16 cellular contexts compared by ENCODE assay signal in the genomic region with DNA sequence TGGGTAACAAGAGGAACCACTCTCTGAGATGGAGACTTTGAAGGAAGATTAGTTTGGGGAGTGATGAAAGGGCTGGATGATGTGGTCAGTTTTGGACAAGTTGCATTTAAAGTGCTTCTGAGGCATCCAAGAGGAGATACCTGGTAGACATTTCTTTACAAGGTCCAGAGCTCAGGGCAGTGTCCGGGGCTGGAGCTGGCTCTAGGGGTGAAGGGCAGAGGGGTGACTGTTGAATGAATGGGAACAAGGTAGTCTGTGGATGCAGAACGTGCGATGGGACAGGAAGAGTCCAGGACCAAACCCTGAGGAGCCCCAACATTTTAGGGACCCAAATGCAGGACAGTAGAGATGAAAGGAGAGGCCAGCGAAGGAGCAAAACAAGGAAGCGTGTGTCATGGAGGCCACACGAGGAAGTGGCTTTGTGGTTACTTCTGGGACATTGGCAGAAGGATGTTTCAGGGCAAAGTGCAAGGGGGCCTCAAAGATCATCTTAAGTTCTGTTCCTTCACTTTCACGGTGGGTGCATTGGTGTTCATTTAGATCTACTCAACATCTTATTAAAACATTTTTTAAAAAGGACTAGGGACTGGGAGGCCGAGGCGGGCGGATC. TPM values are rescaled to one million over a fixed set of nuclear protein-coding genes. Genes with fewer than 3 reads are reported as not detected.
DNase-seq lines count a peak whose midpoint lies in the region; ATAC-seq and TF ChIP-seq lines count a peak whose summit lies in the region.
"Had no signal": no experiment of that assay in that cellular context is flagged by ENCODE, and none has a peak within 500 bp of the region (broad histone marks: within the 10 kb centered on the region; RNA-seq: fewer than 3 reads in every experiment).

No MANE protein-coding gene starts in this region.

- peak; percentile 48 for ATAC-seq in activated CD8-positive, alpha-beta memory T cell treated with anti-CD3 and anti-CD28 coated beads, Interleukin-2, amount 10 ng/mL, durations not matched to agents 7 days and 5 days
- ATAC-seq in heart left ventricle (no peak), HG03342 (IDR thresholded peaks at IDR 0.05; ENCODE audit: unreplicated experiment) (no peak)
- ATAC-seq in stimulated activated naive B cell treated with anti-CD40 and anti-IgM and Interleukin-4, amounts not matched to agents 10 μg/mL and 1 μg/mL and 100 μg/mL, for 72 hours (replicated peaks): no peak
- ATAC-seq: activated CD4-positive, CD25-positive, alpha-beta regulatory T cell treated with anti-CD3 and anti-CD28 coated beads, Interleukin-2, amount 50 U/mL, for 24 hours had no signal

- no peaks in the 10 kb centered on the region for H3K9me3 ChIP-seq in heart left ventricle
- H3K9me3 ChIP-seq: ovary had no signal

- H3K36me3 ChIP-seq in heart left ventricle: no peaks in the 10 kb centered on the region
- H3K36me3 ChIP-seq: ovary had no signal

- H3K4me1 ChIP-seq in heart left ventricle: peaks cover 0 to 22% (median 0%) of the 10 kb centered on the region in 12 donors

- no peak overlapping the region for H3K4me3 ChIP-seq in heart left ventricle
- H3K4me3 ChIP-seq: ovary had no signal

- peak overlapping the region; percentile 49 for H3K4me3 Mint-ChIP-seq in activated CD8-positive, alpha-beta memory T cell treated with anti-CD3 and anti-CD28 coated beads, Interleukin-2, amount 10 ng/mL, durations not matched to agents 7 days and 5 days
- peak overlapping the region; percentile 63 for H3K4me3 Mint-ChIP-seq in T-helper 1 cell treated with Interleukin-12 subunit alpha and Interleukin-12 subunit beta and Interleukin-4 antibody, amounts not matched to agents 30 μg/mL and 1 μg/mL, for 36 hours
- H3K4me3 Mint-ChIP-seq in stimulated activated naive B cell treated with anti-CD40 and anti-IgM and Interleukin-4, amounts not matched to agents 10 μg/mL and 1 μg/mL and 100 μg/mL, for 72 hours: no peak overlapping the region

- peaks cover 1% of the 10 kb centered on the region for H3K9me3 Mint-ChIP-seq in activated CD8-positive, alpha-beta memory T cell treated with anti-CD3 and anti-CD28 coated beads, Interleukin-2, amount 10 ng/mL, durations not matched to agents 7 days and 5 days (ENCODE audit: low read depth)
- H3K9me3 Mint-ChIP-seq in T-helper 1 cell treated with Interleukin-12 subunit alpha and Interleukin-12 subunit beta and Interleukin-4 antibody, amounts not matched to agents 30 μg/mL and 1 μg/mL, for 36 hours: peaks cover 6% of the 10 kb centered on the region
- peaks cover 1 to 3% of the 10 kb centered on the region in 2 donors for H3K9me3 Mint-ChIP-seq in stimulated activated naive B cell treated with anti-CD40 and anti-IgM and Interleukin-4, amounts not matched to agents 10 μg/mL and 1 μg/mL and 100 μg/mL, for 72 hours

- no peaks in the 10 kb centered on the region for H3K27me3 Mint-ChIP-seq in activated CD8-positive, alpha-beta memory T cell treated with anti-CD3 and anti-CD28 coated beads, Interleukin-2, amount 10 ng/mL, durations not matched to agents 7 days and 5 days
- H3K27me3 Mint-ChIP-seq in T-helper 1 cell treated with Interleukin-12 subunit alpha and Interleukin-12 subunit beta and Interleukin-4 antibody, amounts not matched to agents 30 μg/mL and 1 μg/mL, for 36 hours (ENCODE audit: low read depth): no peaks in the 10 kb centered on the region
- no peaks in the 10 kb centered on the region for H3K27me3 Mint-ChIP-seq in stimulated activated naive B cell treated with anti-CD40 and anti-IgM and Interleukin-4, amounts not matched to agents 10 μg/mL and 1 μg/mL and 100 μg/mL, for 72 hours

- peak overlapping the region in 1 of 12 donors; percentile 69 for H3K27ac ChIP-seq in heart left ventricle
- H3K27ac ChIP-seq: epithelial cell of prostate, ovary had no signal

- intact Hi-C loops in heart left ventricle (cut with DNase I): no loop called here

- no peaks in the 10 kb centered on the region for H3K27me3 ChIP-seq in heart left ventricle
- H3K27me3 ChIP-seq: ovary had no signal

- no peak for TF ChIP-seq CTCF in heart left ventricle (IDR thresholded peaks at IDR 0.05)

- 90 to 97% (median 93%) methylated on average over 10 of the region's 10 CpGs for WGBS in heart left ventricle, 4 donors

- no peak for TF ChIP-seq POLR2A in heart left ventricle (IDR thresholded peaks at IDR 0.05)

- CTCF ChIA-PET in activated CD8-positive, alpha-beta memory T cell treated with anti-CD3 and anti-CD28 coated beads, Interleukin-2, amount 10 ng/mL, durations not matched to agents 7 days and 5 days (lab: Charles Lee): interaction anchor here (0.9 to 4.4 kb wide), 5 partner anchors 10 to 46 kb away, joined by 3 to 25 read pairs (median 12); partner anchors contain the start of genes CAPN10 and GPR35

- H3K4me1 Mint-ChIP-seq in activated CD8-positive, alpha-beta memory T cell treated with anti-CD3 and anti-CD28 coated beads, Interleukin-2, amount 10 ng/mL, durations not matched to agents 7 days and 5 days: peaks cover 42% of the 10 kb centered on the region
- peaks cover 29% of the 10 kb centered on the region for H3K4me1 Mint-ChIP-seq in T-helper 1 cell treated with Interleukin-12 subunit alpha and Interleukin-12 subunit beta and Interleukin-4 antibody, amounts not matched to agents 30 μg/mL and 1 μg/mL, for 36 hours (ENCODE audit: low read depth)
- H3K4me1 Mint-ChIP-seq in stimulated activated naive B cell treated with anti-CD40 and anti-IgM and Interleukin-4, amounts not matched to agents 10 μg/mL and 1 μg/mL and 100 μg/mL, for 72 hours: peaks cover 8 to 10% of the 10 kb centered on the region in 2 donors

- peak; percentile 85 for DNase-seq in activated CD8-positive, alpha-beta memory T cell treated with anti-CD3 and anti-CD28 coated beads, Interleukin-2, amount 10 ng/mL, durations not matched to agents 7 days and 5 days
- no peak for DNase-seq in activated CD8-positive, alpha-beta memory T cell treated with anti-CD3 and anti-CD28 coated beads, Interleukin-2, amount 50 U/mL, for 4 hours
- DNase-seq in heart left ventricle (peak in 3 of 5 donors; percentile 9 to 21 (median 20)), DMS53 treated with DMSO at 0.1 percent for 48 hours (lab: John Stamatoyannopoulos, UW; ENCODE audit: unreplicated experiment) (no peak), GOT3 (lab: John Stamatoyannopoulos, UW) (no peak)
- no peak for DNase-seq in stimulated activated naive B cell treated with anti-CD40 and anti-IgM and Interleukin-4, amounts not matched to agents 10 μg/mL and 1 μg/mL and 100 μg/mL, for 72 hours
- DNase-seq: caudate nucleus, hippocampal formation, NCI-H1092 treated with DMSO at 0.1 percent for 48 hours, SHP77 treated with DMSO at 0.1 percent for 48 hours had no signal

- no peak overlapping the region for H3K27ac Mint-ChIP-seq in activated CD8-positive, alpha-beta memory T cell treated with anti-CD3 and anti-CD28 coated beads, Interleukin-2, amount 10 ng/mL, durations not matched to agents 7 days and 5 days
- peak overlapping the region; percentile 86 for H3K27ac Mint-ChIP-seq in T-helper 1 cell treated with Interleukin-12 subunit alpha and Interleukin-12 subunit beta and Interleukin-4 antibody, amounts not matched to agents 30 μg/mL and 1 μg/mL, for 36 hours
- peak overlapping the region; percentile 15 for H3K27ac Mint-ChIP-seq in stimulated activated naive B cell treated with anti-CD40 and anti-IgM and Interleukin-4, amounts not matched to agents 10 μg/mL and 1 μg/mL and 100 μg/mL, for 72 hours

- peaks cover 18% of the 10 kb centered on the region for H3K36me3 Mint-ChIP-seq in activated CD8-positive, alpha-beta memory T cell treated with anti-CD3 and anti-CD28 coated beads, Interleukin-2, amount 10 ng/mL, durations not matched to agents 7 days and 5 days
- H3K36me3 Mint-ChIP-seq in T-helper 1 cell treated with Interleukin-12 subunit alpha and Interleukin-12 subunit beta and Interleukin-4 antibody, amounts not matched to agents 30 μg/mL and 1 μg/mL, for 36 hours (ENCODE audit: low read depth): peaks cover 19% of the 10 kb centered on the region
- peaks cover 15 to 17% of the 10 kb centered on the region in 2 donors for H3K36me3 Mint-ChIP-seq in stimulated activated naive B cell treated with anti-CD40 and anti-IgM and Interleukin-4, amounts not matched to agents 10 μg/mL and 1 μg/mL and 100 μg/mL, for 72 hours

RNA-seq across cellular contexts. Expression of gene GPR35, which starts 13.6 kb away (rescaled TPM):
- 10 to 100 TPM; 14.4 to 35.4 TPM for total RNA-seq in activated CD8-positive, alpha-beta memory T cell treated with anti-CD3 and anti-CD28 coated beads, Interleukin-2, amount 10 ng/mL, durations not matched to agents 7 days and 5 days
- total RNA-seq in heart left ventricle: 1 to 10 TPM in 3 of 9 donors, under 1 TPM in 5, not detected in 1; 0.48 to 2.7 (median 0.78) TPM
- 1 to 10 TPM; 1.1 to 1.3 TPM for polyA plus RNA-seq in heart left ventricle
- total RNA-seq: H1 had no signal

RNA-seq across cellular contexts. Expression of gene CAPN10, which starts 25.2 kb away (rescaled TPM):
- 10 to 100 TPM; 54.0 to 75.8 TPM for total RNA-seq in activated CD8-positive, alpha-beta memory T cell treated with anti-CD3 and anti-CD28 coated beads, Interleukin-2, amount 10 ng/mL, durations not matched to agents 7 days and 5 days
- 10 to 100 TPM; 14.9 to 35.6 (median 21.9) TPM for total RNA-seq in heart left ventricle
- 10 to 100 TPM; 17.4 to 39.7 TPM for polyA plus RNA-seq in heart left ventricle

RNA-seq across cellular contexts. Expression of gene RNPEPL1, which starts 43.4 kb away (rescaled TPM):
- 100 to 1,000 TPM; 101 to 152 TPM for total RNA-seq in activated CD8-positive, alpha-beta memory T cell treated with anti-CD3 and anti-CD28 coated beads, Interleukin-2, amount 10 ng/mL, durations not matched to agents 7 days and 5 days
- 100 to 1,000 TPM in 2 of 9 donors, 10 to 100 TPM in 7; 67.5 to 149 (median 91.0) TPM for total RNA-seq in heart left ventricle
- polyA plus RNA-seq in heart left ventricle: 100 to 1,000 TPM in 1 of 2 donors, 10 to 100 TPM in 1; 75.9 to 206 TPM

RNA-seq across cellular contexts. Expression of gene DUSP28, which starts 51.5 kb away (rescaled TPM):
- 10 to 100 TPM; 10.0 to 10.1 TPM for total RNA-seq in activated CD8-positive, alpha-beta memory T cell treated with anti-CD3 and anti-CD28 coated beads, Interleukin-2, amount 10 ng/mL, durations not matched to agents 7 days and 5 days
- total RNA-seq in heart left ventricle: 10 to 100 TPM in 7 of 9 donors, 1 to 10 TPM in 2; 6.7 to 23.9 (median 15.4) TPM
- 1 to 10 TPM; 3.6 to 9.3 TPM for polyA plus RNA-seq in heart left ventricle

RNA-seq across cellular contexts. Expression of gene ANKMY1, which starts 53.9 kb away (rescaled TPM):
- total RNA-seq in activated CD8-positive, alpha-beta memory T cell treated with anti-CD3 and anti-CD28 coated beads, Interleukin-2, amount 10 ng/mL, durations not matched to agents 7 days and 5 days: 10 to 100 TPM; 21.3 to 33.5 TPM
- total RNA-seq in heart left ventricle: 10 to 100 TPM in 1 of 9 donors, 1 to 10 TPM in 8; 3.1 to 11.7 (median 5.6) TPM
- polyA plus RNA-seq in heart left ventricle: 1 to 10 TPM; 2.4 to 4.9 TPM

Comparison
In these comparisons a context has a peak if more than half of its experiments do, and no peak if none do; other contexts are left out.
1. DNase-seq: peak in activated CD8-positive, alpha-beta memory T cell treated with anti-CD3 and anti-CD28 coated beads, Interleukin-2, amount 10 ng/mL, durations not matched to agents 7 days and 5 days (single experiment) and heart left ventricle (3 of 5); none in activated CD8-positive, alpha-beta memory T cell treated with anti-CD3 and anti-CD28 coated beads, Interleukin-2, amount 50 U/mL, for 4 hours (single experiment), stimulated activated naive B cell treated with anti-CD40 and anti-IgM and Interleukin-4, amounts not matched to agents 10 μg/mL and 1 μg/mL and 100 μg/mL, for 72 hours (single experiment), DMS53 treated with DMSO at 0.1 percent for 48 hours (single experiment) and GOT3 (single experiment).
2. H3K4me3 Mint-ChIP-seq: peak in activated CD8-positive, alpha-beta memory T cell treated with anti-CD3 and anti-CD28 coated beads, Interleukin-2, amount 10 ng/mL, durations not matched to agents 7 days and 5 days (single experiment) and T-helper 1 cell treated with Interleukin-12 subunit alpha and Interleukin-12 subunit beta and Interleukin-4 antibody, amounts not matched to agents 30 μg/mL and 1 μg/mL, for 36 hours (single experiment); none in stimulated activated naive B cell treated with anti-CD40 and anti-IgM and Interleukin-4, amounts not matched to agents 10 μg/mL and 1 μg/mL and 100 μg/mL, for 72 hours (0 of 2).
3. RNA of gene GPR35, which starts 13.6 kb away (total RNA-seq): 14.4 to 35.4 TPM in activated CD8-positive, alpha-beta memory T cell treated with anti-CD3 and anti-CD28 coated beads, Interleukin-2, amount 10 ng/mL, durations not matched to agents 7 days and 5 days; 0.48 to 2.7 TPM in heart left ventricle; every median in the first group is over 4 times any median in the second.